ENCODE assay signal across 1 cellular context in the genomic region with DNA sequence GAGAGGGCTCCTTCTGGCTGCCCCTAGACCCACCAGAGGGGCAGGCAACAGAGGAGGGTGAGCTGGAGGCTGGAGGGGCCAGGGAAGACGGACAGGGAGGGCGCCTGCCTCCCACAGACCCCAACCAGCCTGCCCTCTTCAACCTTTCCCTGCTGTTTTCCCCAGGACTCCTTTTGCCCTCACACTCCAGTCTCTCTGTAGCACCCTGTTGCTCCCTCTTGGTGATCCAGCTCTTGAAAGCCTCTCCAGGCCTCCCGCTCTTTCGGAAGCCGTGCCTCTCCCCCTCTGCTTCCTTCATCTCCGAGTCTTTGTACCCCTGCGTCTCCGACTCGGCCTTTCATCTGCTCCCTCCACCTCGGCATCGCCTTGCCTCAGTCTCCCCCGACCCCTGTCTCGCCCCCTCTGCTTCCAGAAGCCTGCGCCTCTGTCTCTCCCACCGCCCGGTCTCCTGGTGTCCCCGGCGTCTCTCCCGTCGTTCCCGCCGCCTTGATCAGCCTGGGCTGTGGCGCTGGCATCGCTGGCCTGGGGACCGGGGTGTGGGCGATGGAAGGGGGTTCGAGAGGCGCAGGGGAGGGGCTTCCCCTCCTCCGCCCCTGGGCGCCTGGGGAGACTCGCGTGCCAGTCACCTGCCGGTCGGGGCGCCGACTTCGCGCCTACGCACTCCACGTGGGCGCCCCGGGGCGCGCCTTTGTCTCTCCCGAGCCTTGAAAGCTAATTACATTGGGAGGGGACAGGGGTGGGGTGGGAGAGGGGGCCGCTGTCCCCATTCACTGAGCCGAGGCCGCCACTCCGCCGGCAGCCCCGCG.
TF ChIP-seq lines count a peak whose summit lies in the region.

No MANE protein-coding gene starts in this region.

TF ChIP-seq in WTC11, 78 proteins besides CTCF, POLR2A, EP300 and RAD21 (continued from another document):
- no peak for TF ChIP-seq FOXP1 (CRISPR knock-in tag; IDR thresholded peaks at IDR 0.05; ENCODE audit: borderline replicate concordance)
- no peak for TF ChIP-seq ZBTB21 (CRISPR knock-in tag; IDR thresholded peaks at IDR 0.05; ENCODE audit: borderline replicate concordance)
- TF ChIP-seq, protein P1, sequence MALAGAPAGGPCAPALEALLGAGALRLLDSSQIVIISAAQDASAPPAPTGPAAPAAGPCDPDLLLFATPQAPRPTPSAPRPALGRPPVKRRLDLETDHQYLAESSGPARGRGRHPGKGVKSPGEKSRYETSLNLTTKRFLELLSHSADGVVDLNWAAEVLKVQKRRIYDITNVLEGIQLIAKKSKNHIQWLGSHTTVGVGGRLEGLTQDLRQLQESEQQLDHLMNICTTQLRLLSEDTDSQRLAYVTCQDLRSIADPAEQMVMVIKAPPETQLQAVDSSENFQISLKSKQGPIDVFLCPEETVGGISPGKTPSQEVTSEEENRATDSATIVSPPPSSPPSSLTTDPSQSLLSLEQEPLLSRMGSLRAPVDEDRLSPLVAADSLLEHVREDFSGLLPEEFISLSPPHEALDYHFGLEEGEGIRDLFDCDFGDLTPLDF (CRISPR knock-in tag; IDR thresholded peaks at IDR 0.05): no peak
- no peak for TF ChIP-seq NR3C1 (CRISPR knock-in tag; conservative IDR thresholded peaks at IDR 0.05; ENCODE audit: low read depth)
- TF ChIP-seq PRRX2 (CRISPR knock-in tag; IDR thresholded peaks at IDR 0.05): no peak
- TF ChIP-seq, protein P2, sequence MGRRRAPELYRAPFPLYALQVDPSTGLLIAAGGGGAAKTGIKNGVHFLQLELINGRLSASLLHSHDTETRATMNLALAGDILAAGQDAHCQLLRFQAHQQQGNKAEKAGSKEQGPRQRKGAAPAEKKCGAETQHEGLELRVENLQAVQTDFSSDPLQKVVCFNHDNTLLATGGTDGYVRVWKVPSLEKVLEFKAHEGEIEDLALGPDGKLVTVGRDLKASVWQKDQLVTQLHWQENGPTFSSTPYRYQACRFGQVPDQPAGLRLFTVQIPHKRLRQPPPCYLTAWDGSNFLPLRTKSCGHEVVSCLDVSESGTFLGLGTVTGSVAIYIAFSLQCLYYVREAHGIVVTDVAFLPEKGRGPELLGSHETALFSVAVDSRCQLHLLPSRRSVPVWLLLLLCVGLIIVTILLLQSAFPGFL (CRISPR knock-in tag; IDR thresholded peaks at IDR 0.05; ENCODE audit: borderline replicate concordance): no peak
- TF ChIP-seq SP1 (CRISPR knock-in tag; conservative IDR thresholded peaks at IDR 0.05): no peak
